ENCODE assay signal across 1 cellular context in genomic region chr5:50715001-50715400, GRCh38.
TF ChIP-seq lines count a peak whose summit lies in the region.

No MANE protein-coding gene starts in this region.

TF ChIP-seq in HepG2, 621 proteins besides CTCF, POLR2A, EP300 and RAD21:
- TF ChIP-seq, protein P1, sequence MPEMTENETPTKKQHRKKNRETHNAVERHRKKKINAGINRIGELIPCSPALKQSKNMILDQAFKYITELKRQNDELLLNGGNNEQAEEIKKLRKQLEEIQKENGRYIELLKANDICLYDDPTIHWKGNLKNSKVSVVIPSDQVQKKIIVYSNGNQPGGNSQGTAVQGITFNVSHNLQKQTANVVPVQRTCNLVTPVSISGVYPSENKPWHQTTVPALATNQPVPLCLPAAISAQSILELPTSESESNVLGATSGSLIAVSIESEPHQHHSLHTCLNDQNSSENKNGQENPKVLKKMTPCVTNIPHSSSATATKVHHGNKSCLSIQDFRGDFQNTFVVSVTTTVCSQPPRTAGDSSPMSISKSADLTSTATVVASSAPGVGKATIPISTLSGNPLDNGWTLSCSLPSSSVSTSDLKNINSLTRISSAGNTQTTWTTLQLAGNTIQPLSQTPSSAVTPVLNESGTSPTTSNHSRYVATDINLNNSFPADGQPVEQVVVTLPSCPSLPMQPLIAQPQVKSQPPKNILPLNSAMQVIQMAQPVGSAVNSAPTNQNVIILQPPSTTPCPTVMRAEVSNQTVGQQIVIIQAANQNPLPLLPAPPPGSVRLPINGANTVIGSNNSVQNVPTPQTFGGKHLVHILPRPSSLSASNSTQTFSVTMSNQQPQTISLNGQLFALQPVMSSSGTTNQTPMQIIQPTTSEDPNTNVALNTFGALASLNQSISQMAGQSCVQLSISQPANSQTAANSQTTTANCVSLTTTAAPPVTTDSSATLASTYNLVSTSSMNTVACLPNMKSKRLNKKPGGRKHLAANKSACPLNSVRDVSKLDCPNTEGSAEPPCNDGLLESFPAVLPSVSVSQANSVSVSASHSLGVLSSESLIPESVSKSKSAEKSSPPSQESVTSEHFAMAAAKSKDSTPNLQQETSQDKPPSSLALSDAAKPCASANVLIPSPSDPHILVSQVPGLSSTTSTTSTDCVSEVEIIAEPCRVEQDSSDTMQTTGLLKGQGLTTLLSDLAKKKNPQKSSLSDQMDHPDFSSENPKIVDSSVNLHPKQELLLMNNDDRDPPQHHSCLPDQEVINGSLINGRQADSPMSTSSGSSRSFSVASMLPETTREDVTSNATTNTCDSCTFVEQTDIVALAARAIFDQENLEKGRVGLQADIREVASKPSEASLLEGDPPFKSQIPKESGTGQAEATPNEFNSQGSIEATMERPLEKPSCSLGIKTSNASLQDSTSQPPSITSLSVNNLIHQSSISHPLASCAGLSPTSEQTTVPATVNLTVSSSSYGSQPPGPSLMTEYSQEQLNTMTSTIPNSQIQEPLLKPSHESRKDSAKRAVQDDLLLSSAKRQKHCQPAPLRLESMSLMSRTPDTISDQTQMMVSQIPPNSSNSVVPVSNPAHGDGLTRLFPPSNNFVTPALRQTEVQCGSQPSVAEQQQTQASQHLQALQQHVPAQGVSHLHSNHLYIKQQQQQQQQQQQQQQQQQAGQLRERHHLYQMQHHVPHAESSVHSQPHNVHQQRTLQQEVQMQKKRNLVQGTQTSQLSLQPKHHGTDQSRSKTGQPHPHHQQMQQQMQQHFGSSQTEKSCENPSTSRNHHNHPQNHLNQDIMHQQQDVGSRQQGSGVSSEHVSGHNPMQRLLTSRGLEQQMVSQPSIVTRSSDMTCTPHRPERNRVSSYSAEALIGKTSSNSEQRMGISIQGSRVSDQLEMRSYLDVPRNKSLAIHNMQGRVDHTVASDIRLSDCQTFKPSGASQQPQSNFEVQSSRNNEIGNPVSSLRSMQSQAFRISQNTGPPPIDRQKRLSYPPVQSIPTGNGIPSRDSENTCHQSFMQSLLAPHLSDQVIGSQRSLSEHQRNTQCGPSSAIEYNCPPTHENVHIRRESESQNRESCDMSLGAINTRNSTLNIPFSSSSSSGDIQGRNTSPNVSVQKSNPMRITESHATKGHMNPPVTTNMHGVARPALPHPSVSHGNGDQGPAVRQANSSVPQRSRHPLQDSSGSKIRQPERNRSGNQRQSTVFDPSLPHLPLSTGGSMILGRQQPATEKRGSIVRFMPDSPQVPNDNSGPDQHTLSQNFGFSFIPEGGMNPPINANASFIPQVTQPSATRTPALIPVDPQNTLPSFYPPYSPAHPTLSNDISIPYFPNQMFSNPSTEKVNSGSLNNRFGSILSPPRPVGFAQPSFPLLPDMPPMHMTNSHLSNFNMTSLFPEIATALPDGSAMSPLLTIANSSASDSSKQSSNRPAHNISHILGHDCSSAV (CRISPR knock-in tag; IDR thresholded peaks at IDR 0.05; ENCODE audit: borderline replicate concordance), result no peak
- TF ChIP-seq SP5 (CRISPR knock-in tag; IDR thresholded peaks at IDR 0.05; ENCODE audit: borderline replicate concordance, low read depth) (no peak), SMAD1 (CRISPR knock-in tag; IDR thresholded peaks at IDR 0.05; ENCODE audit: borderline replicate concordance, low read depth) (no peak), ZNF468 (CRISPR knock-in tag; IDR thresholded peaks at IDR 0.05) (no peak), TBL1XR1 (IDR thresholded peaks at IDR 0.05; ENCODE audit: borderline replicate concordance, low read length, partially characterized antibody) (no peak), SMARCE1 (IDR thresholded peaks at IDR 0.05; ENCODE audit: borderline replicate concordance) (no peak), MAX (IDR thresholded peaks at IDR 0.05) (no peak)
TF ChIP-seq in HepG2: peak in this region for 0.
